ENCODE assay signal across 8 cellular contexts in the genomic region with DNA sequence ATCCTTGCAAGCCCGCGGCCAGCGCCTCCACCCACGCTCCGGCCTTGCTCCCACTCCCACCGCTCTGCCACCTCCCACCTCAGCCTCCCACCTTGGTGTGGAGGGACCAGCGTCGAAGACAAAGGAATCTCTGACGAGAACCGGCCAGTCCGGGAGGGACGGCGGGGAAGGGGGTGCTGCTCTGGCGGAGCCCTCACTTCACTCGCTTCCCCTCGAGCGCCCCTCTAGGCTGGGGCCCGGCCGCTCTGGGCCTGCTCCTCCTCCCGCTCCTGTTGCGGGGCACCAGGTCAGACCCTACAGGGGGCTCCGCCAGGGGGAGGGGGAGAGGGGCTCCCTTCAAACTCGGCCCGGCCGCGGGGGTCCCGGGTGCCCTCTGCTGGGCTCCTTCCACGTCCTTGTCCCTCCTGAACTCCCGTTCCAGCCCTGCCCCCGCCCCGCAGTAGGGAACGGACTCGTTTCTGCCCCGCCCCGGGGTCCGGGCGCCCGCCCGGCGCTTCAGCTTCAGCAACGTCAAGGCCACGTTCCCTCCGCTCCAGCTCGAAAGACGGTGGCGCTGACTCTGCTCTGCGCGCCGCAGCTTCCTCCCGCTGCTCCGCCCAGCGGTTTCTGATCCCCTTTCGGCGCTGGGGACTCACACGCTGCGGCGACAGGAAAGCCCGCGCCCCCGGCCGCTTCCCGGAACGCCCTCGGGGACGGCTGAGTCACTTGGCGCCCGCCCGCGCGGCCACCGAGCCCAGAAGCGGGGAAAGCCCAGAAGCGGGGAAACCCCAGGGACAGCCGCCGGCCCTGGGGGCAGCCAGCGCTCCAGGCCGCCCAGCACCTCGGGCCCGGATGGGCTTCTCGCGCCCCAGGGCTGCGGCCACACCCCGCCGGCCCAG.
A peak's percentile ranks its signal among the peaks of the same experiment; 100 is the strongest.
DNase-seq lines count a peak whose midpoint lies in the region; ATAC-seq and TF ChIP-seq lines count a peak whose summit lies in the region.

No MANE protein-coding gene starts in this region.

- H3K4me3 ChIP-seq in AG09309 (ENCODE audit: control insufficient read depth, low read depth, low read length), result peak overlapping the region; percentile 78

- TF ChIP-seq CTCF in AG09309 (IDR thresholded peaks at IDR 0.05; ENCODE audit: control insufficient read depth, insufficient read depth, low read depth, low read length, missing control alignments), result peak; percentile 24

- no peaks in the 10 kb centered on the region for H3K27me3 Mint-ChIP-seq in central memory CD8-positive, alpha-beta T cell

- peak overlapping the region; percentile 88 for H3K4me3 Mint-ChIP-seq in central memory CD8-positive, alpha-beta T cell

- peaks cover 15% of the 10 kb centered on the region for H3K36me3 Mint-ChIP-seq in central memory CD8-positive, alpha-beta T cell (ENCODE audit: insufficient read depth)

- peak overlapping the region; percentile 95 for H3K27ac Mint-ChIP-seq in central memory CD8-positive, alpha-beta T cell (ENCODE audit: low read depth)

- H3K9me3 Mint-ChIP-seq in central memory CD8-positive, alpha-beta T cell, result no peaks in the 10 kb centered on the region

- ATAC-seq in GM18907 (IDR thresholded peaks at IDR 0.05; ENCODE audit: unreplicated experiment), result peak; percentile 92
- ATAC-seq in HG03135 (IDR thresholded peaks at IDR 0.05; ENCODE audit: unreplicated experiment), result peak; percentile 85
- ATAC-seq in central memory CD8-positive, alpha-beta T cell (replicated peaks; ENCODE audit: extremely low read depth, poor library complexity, severe bottlenecking), result peak; percentile 82

- DNase-seq in AG09309 (ENCODE audit: low read depth), result no peak
- peak; percentile 9 for DNase-seq in NCI-H345 treated with DMSO at 0.1 percent for 48 hours (lab: John Stamatoyannopoulos, UW; ENCODE audit: unreplicated experiment)
- DNase-seq in activated CD4-positive, CD25-positive, alpha-beta regulatory T cell treated with anti-CD3 and anti-CD28 coated beads, Interleukin-2, amount 50 U/mL, for 16 hours (ENCODE audit: low read depth, low spot score), result peak; percentile 84
- DNase-seq in central memory CD8-positive, alpha-beta T cell (ENCODE audit: low spot score in 2 of 2), result peak; percentile 65 to 85
- DNase-seq in kidney glomerular epithelial cell (lab: John Stamatoyannopoulos, UW), result peak; percentile 38
- peak; percentile 78 to 89 for DNase-seq in stimulated activated CD4-positive, alpha-beta T cell treated with anti-CD3 and anti-CD28 coated beads, Interleukin-1b, Interleukin-23, amount 100 ng/mL, for 1 hour (ENCODE audit: low read depth in 2 of 2)

- H3K4me1 Mint-ChIP-seq in central memory CD8-positive, alpha-beta T cell, result peaks cover 14% of the 10 kb centered on the region
